9 cellular contexts compared by ENCODE assay signal in the genomic region with DNA sequence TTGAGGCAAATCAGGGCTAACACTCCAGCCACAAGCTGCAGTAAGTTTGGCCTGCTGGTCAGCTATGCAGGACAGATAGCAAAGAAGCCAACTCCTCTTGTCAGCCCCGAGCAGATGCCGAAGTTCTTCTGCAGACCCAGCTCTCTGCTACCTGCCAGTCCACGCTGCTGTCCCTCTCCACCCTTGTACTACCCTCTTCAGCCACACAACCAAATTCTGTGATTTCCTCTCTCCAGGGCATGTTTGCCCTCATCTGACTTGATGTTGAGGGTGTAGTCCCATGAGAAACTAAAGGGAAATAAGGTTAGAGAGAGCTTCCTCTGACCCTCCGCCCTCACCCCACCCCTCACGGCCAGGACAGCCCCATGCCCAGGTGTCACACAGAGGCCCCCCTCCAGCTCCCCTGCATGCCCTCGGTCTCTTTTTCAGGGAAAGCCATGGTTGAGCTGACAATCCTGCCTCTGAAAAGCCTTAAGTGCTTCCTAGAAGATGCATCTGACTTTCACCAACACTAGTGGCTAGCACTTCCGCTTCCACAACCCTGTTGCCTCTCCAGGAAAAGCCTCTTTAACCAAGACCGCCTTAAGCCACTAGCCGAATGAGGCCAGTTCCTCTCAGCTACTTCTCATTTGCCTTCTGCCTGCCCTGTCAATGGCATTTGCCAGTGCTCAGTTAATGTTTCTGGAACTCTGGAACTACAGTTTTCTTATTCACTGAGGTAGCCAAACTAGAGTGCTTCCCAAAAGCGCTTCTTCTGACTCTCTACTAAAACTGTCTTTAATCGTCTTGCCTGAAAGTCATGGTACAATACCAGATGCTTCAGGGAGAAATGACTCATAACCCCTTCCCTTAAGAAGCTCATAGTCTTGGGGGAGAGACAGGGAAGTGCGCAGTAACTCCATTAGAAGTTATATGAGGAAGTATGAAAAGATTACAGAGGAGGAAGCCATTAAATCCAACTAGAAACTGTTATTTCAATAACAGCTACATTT.
DNase-seq lines count a peak whose midpoint lies in the region; ATAC-seq and TF ChIP-seq lines count a peak whose summit lies in the region.
"Had no signal": no experiment of that assay in that cellular context is flagged by ENCODE, and none has a peak within 500 bp of the region (broad histone marks: within the 10 kb centered on the region; RNA-seq: fewer than 3 reads in every experiment).

No MANE protein-coding gene starts in this region.

- CTCF ChIA-PET in activated CD8-positive, alpha-beta T cell treated with anti-CD3 and anti-CD28 coated beads, Interleukin-2, amount 10 ng/mL, durations not matched to agents 7 days and 5 days (lab: Charles Lee): interaction anchor here (1.1 to 1.5 kb wide), 4 partner anchors 9 to 22 kb away, joined by 3 to 4 read pairs (median 3); no protein-coding TSS in a partner anchor

- H3K27ac Mint-ChIP-seq in activated CD8-positive, alpha-beta T cell treated with anti-CD3 and anti-CD28 coated beads, Interleukin-2, amount 10 ng/mL, durations not matched to agents 7 days and 5 days: peak overlapping the region; percentile 17
- H3K27ac Mint-ChIP-seq in natural killer cell: peak overlapping the region; percentile 79 to 87

- no peak overlapping the region for H3K4me3 Mint-ChIP-seq in activated CD8-positive, alpha-beta T cell treated with anti-CD3 and anti-CD28 coated beads, Interleukin-2, amount 10 ng/mL, durations not matched to agents 7 days and 5 days
- H3K4me3 Mint-ChIP-seq in natural killer cell: peak overlapping the region; percentile 65

- POLR2A ChIA-PET in activated CD8-positive, alpha-beta T cell treated with anti-CD3 and anti-CD28 coated beads, Interleukin-2, amount 10 ng/mL, durations not matched to agents 7 days and 5 days (lab: Charles Lee): interaction anchor here (1.4 kb wide), 1 partner anchor 300 kb away, joined by 5 read pairs; a partner anchor contains a TSS

- H3K36me3 Mint-ChIP-seq in activated CD8-positive, alpha-beta T cell treated with anti-CD3 and anti-CD28 coated beads, Interleukin-2, amount 10 ng/mL, durations not matched to agents 7 days and 5 days (ENCODE audit: low read depth): peaks cover 16% of the 10 kb centered on the region
- peaks cover 5% of the 10 kb centered on the region for H3K36me3 Mint-ChIP-seq in natural killer cell

- peaks cover 61% of the 10 kb centered on the region for H3K4me1 Mint-ChIP-seq in activated CD8-positive, alpha-beta T cell treated with anti-CD3 and anti-CD28 coated beads, Interleukin-2, amount 10 ng/mL, durations not matched to agents 7 days and 5 days (ENCODE audit: low read depth)
- H3K4me1 Mint-ChIP-seq in natural killer cell: peaks cover 57 to 75% of the 10 kb centered on the region in 2 donors

- peaks cover 2% of the 10 kb centered on the region for H3K27me3 Mint-ChIP-seq in activated CD8-positive, alpha-beta T cell treated with anti-CD3 and anti-CD28 coated beads, Interleukin-2, amount 10 ng/mL, durations not matched to agents 7 days and 5 days (ENCODE audit: low read depth)
- H3K27me3 Mint-ChIP-seq in natural killer cell (ENCODE audit: low read depth in 2 of 2): no peaks in the 10 kb centered on the region

- DNase-seq in activated CD8-positive, alpha-beta T cell treated with anti-CD3 and anti-CD28 coated beads, Interleukin-2, amount 10 ng/mL, durations not matched to agents 7 days and 5 days: no peak
- no peak for DNase-seq in natural killer cell
- DNase-seq in COLO668 (lab: John Stamatoyannopoulos, UW; ENCODE audit: unreplicated experiment): no peak
- DNase-seq in DMS114 treated with DMSO at 0.1 percent for 48 hours (lab: John Stamatoyannopoulos, UW; ENCODE audit: unreplicated experiment): no peak
- no peak for DNase-seq in stimulated activated CD8-positive, alpha-beta memory T cell treated with anti-CD3 and anti-CD28 coated beads, Interleukin-4, amount 100 ng/mL, for 48 hours
- DNase-seq: NCI-H1694 treated with DMSO at 0.1 percent for 48 hours had no signal

- intact Hi-C loops in natural killer cell (cut with micrococcal nuclease): no loop called here

- TF ChIP-seq CTCF in natural killer cell (IDR thresholded peaks at IDR 0.05): no peak

- peaks cover 16% of the 10 kb centered on the region for H3K9me3 Mint-ChIP-seq in activated CD8-positive, alpha-beta T cell treated with anti-CD3 and anti-CD28 coated beads, Interleukin-2, amount 10 ng/mL, durations not matched to agents 7 days and 5 days (ENCODE audit: insufficient read depth)
- H3K9me3 Mint-ChIP-seq in natural killer cell: no peaks in the 10 kb centered on the region

- ATAC-seq in GM18868 (IDR thresholded peaks at IDR 0.05; ENCODE audit: unreplicated experiment) (peak; percentile 40), HG03432 (IDR thresholded peaks at IDR 0.05; ENCODE audit: unreplicated experiment) (peak; percentile 46), natural killer cell (peak; percentile 30 to 67 (median 49)), GM19452 (IDR thresholded peaks at IDR 0.05; ENCODE audit: unreplicated experiment) (no peak)
- ATAC-seq in activated CD8-positive, alpha-beta T cell treated with anti-CD3 and anti-CD28 coated beads, Interleukin-2, amount 10 ng/mL, durations not matched to agents 7 days and 5 days: no peak

Comparison
In these comparisons a context has a peak if more than half of its experiments do, and no peak if none do; other contexts are left out.
1. ATAC-seq: peak in GM18868 (single experiment), HG03432 (single experiment) and natural killer cell (3 of 3); none in activated CD8-positive, alpha-beta T cell treated with anti-CD3 and anti-CD28 coated beads, Interleukin-2, amount 10 ng/mL, durations not matched to agents 7 days and 5 days (single experiment) and GM19452 (single experiment).